In the genomic region with DNA sequence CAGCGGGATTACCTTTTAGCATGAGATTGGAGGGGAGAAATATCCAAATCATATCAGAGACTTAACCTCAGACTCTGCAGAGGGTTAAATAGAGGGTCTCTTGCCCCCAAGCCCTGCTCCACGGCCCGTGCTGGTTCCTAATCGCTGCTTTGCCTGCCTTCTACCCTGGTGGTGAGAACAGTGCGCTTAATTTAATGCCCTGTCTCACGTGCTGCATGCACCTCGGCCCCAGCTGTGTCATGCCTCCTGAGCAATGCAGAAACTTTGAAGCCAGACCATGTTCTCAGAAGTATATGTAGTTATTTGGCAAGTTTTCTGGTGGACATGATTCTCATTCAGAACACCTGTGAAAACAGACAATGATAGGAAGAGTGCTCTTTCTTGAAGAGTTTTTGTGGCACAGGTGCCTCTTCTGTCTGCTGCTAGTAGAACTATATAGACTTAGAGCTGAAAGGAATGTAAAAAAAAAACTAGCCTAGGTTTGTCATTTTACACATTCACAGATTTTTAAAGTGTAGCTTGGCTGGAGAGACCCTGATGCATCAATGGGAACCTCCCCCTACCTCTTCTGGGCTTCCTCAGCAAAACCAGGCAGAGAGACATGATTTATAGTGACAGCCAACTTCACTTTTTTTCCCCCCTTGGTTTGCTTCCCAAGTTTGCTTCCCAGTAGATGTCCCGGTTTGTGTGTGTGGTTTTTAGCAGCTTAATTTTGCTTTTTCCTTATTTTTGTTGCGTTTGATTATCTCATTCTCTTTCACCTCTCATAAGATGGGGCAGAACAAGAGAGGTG, we compare ENCODE assay signal across 8 cellular contexts. TPM values are rescaled to one million over a fixed set of nuclear protein-coding genes. Genes with fewer than 3 reads are reported as not detected.
DNase-seq lines count a peak whose midpoint lies in the region; ATAC-seq, FAIRE-seq and TF ChIP-seq lines count a peak whose summit lies in the region.

No MANE protein-coding gene starts in this region.

- H3K9me1 ChIP-seq in endothelial cell of umbilical vein (replicated peaks; ENCODE audit: control insufficient read depth, extremely low read depth, insufficient read depth, low read length) = no peaks in the 10 kb centered on the region

- peak overlapping the region; percentile 89 for H3K4me2 ChIP-seq in endothelial cell of umbilical vein (ENCODE audit: insufficient read depth, low read length)

- H3K9me3 ChIP-seq in endothelial cell of umbilical vein (replicated peaks; ENCODE audit: control insufficient read depth, insufficient read depth, low read length) = no peaks in the 10 kb centered on the region

- peaks cover 63% of the 10 kb centered on the region for H3K4me1 Mint-ChIP-seq in activated CD4-positive, alpha-beta T cell treated with anti-CD3 and anti-CD28 coated beads, Interleukin-2, amount 10 ng/mL, durations not matched to agents 7 days and 5 days

- H3K4me3 ChIP-seq in endothelial cell of umbilical vein (replicated peaks in 1 of 3; ENCODE audit: insufficient read depth in 1 of 3, low read depth in 1 of 3, low read length in 3 of 3) (peak overlapping the region in 1 of 3 experiments; percentile 71), rectal smooth muscle tissue (ENCODE audit: low read length) (peak overlapping the region; percentile 68)

- peak; percentile 41 for ATAC-seq in GM21529 (IDR thresholded peaks at IDR 0.05; ENCODE audit: unreplicated experiment)

- CTCF ChIA-PET in activated CD4-positive, alpha-beta T cell treated with anti-CD3 and anti-CD28 coated beads, Interleukin-2, amount 10 ng/mL, durations not matched to agents 7 days and 5 days (lab: Charles Lee) = interaction anchor here (1.1 to 1.6 kb wide), 3 partner anchors 10 to 319 kb away, joined by 3 to 5 read pairs (median 4); no protein-coding TSS in a partner anchor
- CTCF ChIA-PET in endothelial cell of umbilical vein (lab: Charles Lee) = interaction anchor here (1.4 to 3.0 kb wide), 2 partner anchors 13 to 19 kb away, joined by 4 to 13 read pairs; no protein-coding TSS in a partner anchor

- intact Hi-C loops in endothelial cell of umbilical vein (cut with micrococcal nuclease) = no loop called here

- POLR2A ChIA-PET in activated CD4-positive, alpha-beta T cell treated with anti-CD3 and anti-CD28 coated beads, Interleukin-2, amount 10 ng/mL, durations not matched to agents 7 days and 5 days (lab: Charles Lee) = interaction anchor here (0.6 kb wide), 1 partner anchor 10 kb away, joined by 3 read pairs; no protein-coding TSS in a partner anchor
- POLR2A ChIA-PET in endothelial cell of umbilical vein (lab: Charles Lee) = no interaction called here

- H3K27ac ChIP-seq in endothelial cell of umbilical vein (ENCODE audit: insufficient read depth, low read depth, low read length) (no peak overlapping the region), rectal smooth muscle tissue (ENCODE audit: low read depth, low read length) (no peak overlapping the region)

- BruUV-seq in endothelial cell of umbilical vein (replicated peaks; lab: Mats Ljungman, UMichigan) = no TSS peak

- peaks cover 60% of the 10 kb centered on the region for H3K79me2 ChIP-seq in endothelial cell of umbilical vein (ENCODE audit: control insufficient read depth, insufficient read depth, low read length)

- dilution Hi-C loops in endothelial cell of umbilical vein (cut with MboI; ENCODE audit: extremely low pct_ligation_motif_present, low sequenced_read_pairs) = no loop called here

- H3K4me1 ChIP-seq in endothelial cell of umbilical vein (ENCODE audit: control insufficient read depth, extremely low read depth, insufficient read depth, low read length) (peaks cover 22% of the 10 kb centered on the region), rectal smooth muscle tissue (ENCODE audit: control insufficient read depth, insufficient read depth, low read length) (peaks cover 9% of the 10 kb centered on the region)

- no peak overlapping the region for H3K9ac ChIP-seq in endothelial cell of umbilical vein (replicated peaks; ENCODE audit: extremely low read depth, insufficient read depth, low read length)
- no peak overlapping the region for H3K9ac ChIP-seq in rectal smooth muscle tissue (ENCODE audit: low read length)

- peaks cover 3% of the 10 kb centered on the region for H4K20me1 ChIP-seq in endothelial cell of umbilical vein (replicated peaks; ENCODE audit: control insufficient read depth, extremely low read depth, insufficient read depth, low read length)

- H3K36me3 Mint-ChIP-seq in activated CD4-positive, alpha-beta T cell treated with anti-CD3 and anti-CD28 coated beads, Interleukin-2, amount 10 ng/mL, durations not matched to agents 7 days and 5 days (ENCODE audit: low read depth) = peaks cover 35% of the 10 kb centered on the region

- H3K27me3 ChIP-seq in endothelial cell of umbilical vein (ENCODE audit: control insufficient read depth in 2 of 2, insufficient read depth in 2 of 2, low read length in 2 of 2) (no peaks in the 10 kb centered on the region), rectal smooth muscle tissue (ENCODE audit: control insufficient read depth, insufficient read depth, low read length) (no peaks in the 10 kb centered on the region)

- peak overlapping the region; percentile 89 for H3K4me3 Mint-ChIP-seq in activated CD4-positive, alpha-beta T cell treated with anti-CD3 and anti-CD28 coated beads, Interleukin-2, amount 10 ng/mL, durations not matched to agents 7 days and 5 days

- H3K9me3 Mint-ChIP-seq in activated CD4-positive, alpha-beta T cell treated with anti-CD3 and anti-CD28 coated beads, Interleukin-2, amount 10 ng/mL, durations not matched to agents 7 days and 5 days = no peaks in the 10 kb centered on the region

- no peak overlapping the region for H2AFZ ChIP-seq in endothelial cell of umbilical vein (ENCODE audit: low read depth, low read length)

- TF ChIP-seq POLR2A in GM12891 (IDR thresholded peaks at IDR 0.05; ENCODE audit: low read depth, low read length) = peak; percentile 55; the same call in 1 of the 2 replicates
- no peak for TF ChIP-seq POLR2A in endothelial cell of umbilical vein (IDR thresholded peaks at IDR 0.05; ENCODE audit: low read depth, low read length)

- peaks cover 0 to 3% of the 10 kb centered on the region in 2 experiments for H3K36me3 ChIP-seq in endothelial cell of umbilical vein (ENCODE audit: control insufficient read depth in 2 of 2, extremely low read depth in 1 of 2, insufficient read depth in 2 of 2, low read length in 2 of 2)
- H3K36me3 ChIP-seq in rectal smooth muscle tissue (ENCODE audit: control insufficient read depth, insufficient read depth, low read length) = no peaks in the 10 kb centered on the region

- DNase-seq in GM12891 (ENCODE audit: insufficient read length, low spot score) = no peak
- peak; percentile 32 for DNase-seq in HuH-7 (ENCODE audit: low spot score)
- DNase-seq in activated CD4-positive, alpha-beta T cell treated with anti-CD3 and anti-CD28 coated beads, Interleukin-2, amount 10 ng/mL, durations not matched to agents 7 days and 5 days = peak; percentile 61
- peak; percentile 15 for DNase-seq in endothelial cell of umbilical vein (ENCODE audit: low read depth, low spot score)
- no peak for DNase-seq in middle frontal gyrus (ENCODE audit: extremely low spot score, low spot score)
- no peak for DNase-seq in KG1 (lab: John Stamatoyannopoulos, UW)

- peak overlapping the region; percentile 74 for H3K27ac Mint-ChIP-seq in activated CD4-positive, alpha-beta T cell treated with anti-CD3 and anti-CD28 coated beads, Interleukin-2, amount 10 ng/mL, durations not matched to agents 7 days and 5 days

- TF ChIP-seq CTCF in endothelial cell of umbilical vein (IDR thresholded peaks at IDR 0.05; ENCODE audit: extremely low read depth in 1 of 2, insufficient read depth in 1 of 2, low read depth in 1 of 2, low read length in 2 of 2) = peak in 1 of 2 donors; percentile 7

- peak; percentile 81 for FAIRE-seq in GM12891 (lab: Jason Lieb, UNC)
- no peak for FAIRE-seq in endothelial cell of umbilical vein (lab: Jason Lieb, UNC)

- no peaks in the 10 kb centered on the region for H3K27me3 Mint-ChIP-seq in activated CD4-positive, alpha-beta T cell treated with anti-CD3 and anti-CD28 coated beads, Interleukin-2, amount 10 ng/mL, durations not matched to agents 7 days and 5 days

TF ChIP-seq in GM12891, 5 proteins besides CTCF, POLR2A, EP300 and RAD21:
- TF ChIP-seq SPI1 (IDR thresholded peaks at IDR 0.05; ENCODE audit: low read depth, low read length) (no peak), POLR2AphosphoS5 (IDR thresholded peaks at IDR 0.05; ENCODE audit: low read depth, low read length) (peak; percentile 77), POU2F2 (IDR thresholded peaks at IDR 0.05; ENCODE audit: low read depth, low read length) (peak; percentile 76; the same call in 1 of the 2 replicates), TAF1 (IDR thresholded peaks at IDR 0.05; ENCODE audit: low read depth, low read length) (0 out of 2 replicates have a peak, but pooled peaks have one; percentile 26), PAX5 (IDR thresholded peaks at IDR 0.05; ENCODE audit: insufficient read depth, low read length, severe bottlenecking) (peak; percentile 74)

TF ChIP-seq in endothelial cell of umbilical vein, 7 proteins besides CTCF, POLR2A, EP300 and RAD21:
- TF ChIP-seq, protein P1, sequence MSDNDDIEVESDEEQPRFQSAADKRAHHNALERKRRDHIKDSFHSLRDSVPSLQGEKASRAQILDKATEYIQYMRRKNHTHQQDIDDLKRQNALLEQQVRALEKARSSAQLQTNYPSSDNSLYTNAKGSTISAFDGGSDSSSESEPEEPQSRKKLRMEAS (IDR thresholded peaks at IDR 0.05; ENCODE audit: insufficient read depth, insufficient read length) = peak; percentile 9
- TF ChIP-seq GATA2 (IDR thresholded peaks at IDR 0.05; ENCODE audit: insufficient read depth, insufficient read length, low read depth, low read length) (no peak), EZH2 (IDR thresholded peaks at IDR 0.05; ENCODE audit: borderline replicate concordance, low read depth, low read length, severe bottlenecking) (no peak), FOS (IDR thresholded peaks at IDR 0.05; ENCODE audit: borderline replicate concordance, insufficient read depth, low read length) (no peak), POLR2AphosphoS5 (IDR thresholded peaks at IDR 0.05; ENCODE audit: insufficient read depth, low read depth, low read length) (no peak), JUN (IDR thresholded peaks at IDR 0.05; ENCODE audit: borderline replicate concordance, insufficient read depth, insufficient read length, low read depth) (no peak)

RNA-seq across cellular contexts. Expression of a gene that starts 1.6 kb away (rescaled TPM):
- 12.5 TPM for polyA plus RNA-seq in GM12891 (2012; ENCODE audit: low read depth, missing spikeins)
- total RNA-seq in activated CD4-positive, alpha-beta T cell treated with anti-CD3 and anti-CD28 coated beads, Interleukin-2, amount 10 ng/mL, durations not matched to agents 7 days and 5 days = 10 to 100 TPM; 62.5 to 63.2 TPM
- total RNA-seq in endothelial cell of umbilical vein = 30.2 and 34.7 TPM in 2 replicates
- polyA plus RNA-seq in endothelial cell of umbilical vein = 4.4 and 7.8 TPM in 2 replicates
- 6.9 and 9.2 TPM in 2 replicates for polyA plus RNA-seq in endothelial cell of umbilical vein (2011; cell fraction: cytosol; rRNA removed)
- polyA plus RNA-seq in endothelial cell of umbilical vein (2011; cell fraction: nucleus; rRNA removed) = 17.0 and 20.5 TPM in 2 replicates
- 13.9 and 14.9 TPM in 2 replicates for polyA plus RNA-seq in endothelial cell of umbilical vein (2012)
- polyA minus RNA-seq in endothelial cell of umbilical vein = 18.0 and 33.8 TPM in 2 replicates
- polyA minus RNA-seq in endothelial cell of umbilical vein (2011; cell fraction: cytosol; rRNA and poly(A)+ RNA removed) = 51.8 TPM
- 27.6 and 31.0 TPM in 2 replicates for polyA minus RNA-seq in endothelial cell of umbilical vein (2011; cell fraction: nucleus; rRNA and poly(A)+ RNA removed)

Comparison
In these comparisons a context has a peak if more than half of its experiments do, and no peak if none do; other contexts are left out.
1. DNase-seq: peak in HuH-7 (single experiment), activated CD4-positive, alpha-beta T cell treated with anti-CD3 and anti-CD28 coated beads, Interleukin-2, amount 10 ng/mL, durations not matched to agents 7 days and 5 days (single experiment) and endothelial cell of umbilical vein (single experiment); none in GM12891 (single experiment), middle frontal gyrus (single experiment) and KG1 (single experiment).